Comparison of ENCODE assay signal across 8 cellular contexts in the genomic region with DNA sequence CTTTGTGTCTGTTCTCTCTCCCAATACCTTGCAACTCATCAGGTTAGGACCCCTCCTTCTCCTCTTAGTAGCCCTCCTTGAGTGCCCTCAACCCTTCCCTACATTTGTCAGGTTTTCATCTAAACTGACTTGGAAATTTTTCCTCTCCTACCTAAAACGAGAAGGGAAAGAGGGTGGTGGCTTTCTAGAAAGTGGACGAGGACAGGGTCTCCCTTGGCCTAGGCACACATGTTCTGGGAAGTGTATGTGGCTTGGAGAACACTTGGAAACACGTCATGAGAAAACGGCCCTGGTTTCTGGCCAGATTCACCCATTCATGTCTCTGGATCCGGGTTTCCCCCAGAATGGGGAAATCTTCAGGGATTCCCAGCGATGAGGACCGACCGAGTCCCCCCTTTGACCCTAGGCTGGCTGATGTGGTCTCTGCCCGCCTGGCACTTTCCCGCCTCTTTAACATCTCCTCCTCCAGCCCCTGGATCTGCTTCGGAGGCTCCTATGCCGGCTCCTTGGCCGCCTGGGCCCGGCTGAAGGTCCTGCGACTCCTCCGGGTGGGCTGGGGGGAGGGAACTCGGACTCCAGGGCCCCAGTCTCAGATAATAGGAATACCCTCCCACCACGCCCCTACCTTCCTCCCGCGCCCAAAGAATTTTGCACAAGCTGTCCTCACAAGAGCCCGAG. TPM values are rescaled to one million over a fixed set of nuclear protein-coding genes. Genes with fewer than 3 reads are reported as not detected.
A peak's percentile ranks its signal among the peaks of the same experiment; 100 is the strongest.
DNase-seq lines count a peak whose midpoint lies in the region; ATAC-seq and TF ChIP-seq lines count a peak whose summit lies in the region.

No MANE protein-coding gene starts in this region.

- DNase-seq in GM03348 (ENCODE audit: low spot score): peak; percentile 10
- no peak for DNase-seq in PC-3
- DNase-seq in epithelial cell of proximal tubule (ENCODE audit: low read depth): no peak
- no peak for DNase-seq in trophoblast cell
- DNase-seq in NCI-H446 treated with DMSO at 0.1 percent for 48 hours (lab: John Stamatoyannopoulos, UW): no peak
- no peak for DNase-seq in OCI-M2 (lab: John Stamatoyannopoulos, UW; ENCODE audit: unreplicated experiment)
- no peak for DNase-seq in central memory CD4-positive, alpha-beta T cell

- no peaks in the 10 kb centered on the region for H3K36me3 ChIP-seq in PC-3 (ENCODE audit: low read depth, low read length)
- H3K36me3 ChIP-seq in trophoblast cell (ENCODE audit: control insufficient read depth in 1 of 2, insufficient read depth in 2 of 2, low read length in 2 of 2): no peaks in the 10 kb centered on the region

- ATAC-seq in PC-3: no peak
- no peak for ATAC-seq in HG02759 (IDR thresholded peaks at IDR 0.05; ENCODE audit: unreplicated experiment)

- H3K27me3 ChIP-seq in PC-3 (ENCODE audit: low read length) (no peaks in the 10 kb centered on the region), trophoblast cell (ENCODE audit: insufficient read depth, low read length) (no peaks in the 10 kb centered on the region)

- no peak overlapping the region for H3K23ac ChIP-seq in trophoblast cell (ENCODE audit: low read length)

- peak overlapping the region; percentile 8 for H4K91ac ChIP-seq in trophoblast cell (ENCODE audit: low read depth, low read length)

- no peak overlapping the region for H2BK120ac ChIP-seq in trophoblast cell (ENCODE audit: insufficient read depth, low read length, poor library complexity)

- H3K27ac ChIP-seq in PC-3 (ENCODE audit: low read length) (no peak overlapping the region), trophoblast cell (ENCODE audit: low read depth, low read length) (no peak overlapping the region)

- no peak overlapping the region for H3K4ac ChIP-seq in trophoblast cell (ENCODE audit: low read depth, low read length)

- WGBS in trophoblast cell (ENCODE audit: extremely low coverage, insufficient coverage, insufficient read length): no CpG with 5 or more reads among the region's 21 CpGs

- no peaks in the 10 kb centered on the region for H4K20me1 ChIP-seq in PC-3 (ENCODE audit: low read length)

- H2AK5ac ChIP-seq in trophoblast cell (ENCODE audit: low read length): no peak overlapping the region

- peaks cover 5% of the 10 kb centered on the region for H3K79me1 ChIP-seq in trophoblast cell (ENCODE audit: low read length)

- no peaks in the 10 kb centered on the region for H3K9me3 ChIP-seq in PC-3 (ENCODE audit: low read length)
- no peaks in the 10 kb centered on the region for H3K9me3 ChIP-seq in trophoblast cell (ENCODE audit: insufficient read depth, low read depth, low read length)

- H2AFZ ChIP-seq in PC-3 (ENCODE audit: low read length) (peak overlapping the region; percentile 98), trophoblast cell (ENCODE audit: insufficient read depth, low read length, poor library complexity) (peak overlapping the region; percentile 89)

- CTCF ChIA-PET in PC-3 (lab: Charles Lee): interaction anchor here (1.1 kb wide), 1 partner anchor 73 kb away, joined by 10 read pairs; no protein-coding TSS in a partner anchor

- no peak overlapping the region for H2BK12ac ChIP-seq in trophoblast cell (ENCODE audit: low read length)

- H3K79me2 ChIP-seq in PC-3 (ENCODE audit: low read length) (no peaks in the 10 kb centered on the region), trophoblast cell (ENCODE audit: control insufficient read depth, insufficient read depth, low read length, poor library complexity) (peaks cover 3% of the 10 kb centered on the region)

- H4K8ac ChIP-seq in trophoblast cell (ENCODE audit: low read depth, low read length): peak overlapping the region; percentile 91

- H3K4me1 ChIP-seq in PC-3 (ENCODE audit: insufficient read depth, low read length) (peaks cover 9% of the 10 kb centered on the region; the same call in 1 of the 2 replicates), trophoblast cell (ENCODE audit: control insufficient read depth in 1 of 2, insufficient read depth in 2 of 2, low read length in 2 of 2) (peaks cover 2 to 3% of the 10 kb centered on the region in 2 experiments)

- no peak for TF ChIP-seq CTCF in PC-3 (conservative IDR thresholded peaks at IDR 0.05; ENCODE audit: low read depth, low read length)
- TF ChIP-seq CTCF in epithelial cell of proximal tubule (conservative IDR thresholded peaks at IDR 0.05; ENCODE audit: low read depth, low read length): no peak

- H3K9me2 ChIP-seq in PC-3 (replicated peaks; ENCODE audit: low read length): no peaks in the 10 kb centered on the region

- no peak overlapping the region for H3K18ac ChIP-seq in trophoblast cell (ENCODE audit: low read length)

- no peak overlapping the region for H2BK5ac ChIP-seq in trophoblast cell (ENCODE audit: low read depth, low read length, poor library complexity)

- H3K9ac ChIP-seq in PC-3 (ENCODE audit: low read length): peak overlapping the region; percentile 72
- no peak overlapping the region for H3K9ac ChIP-seq in trophoblast cell (ENCODE audit: low read length)

- TSS peak; percentile 82 for BruUV-seq in PC-3 (replicated peaks; lab: Mats Ljungman, UMichigan)

- no peak overlapping the region for H3K14ac ChIP-seq in trophoblast cell (ENCODE audit: low read length)

- H3K4me2 ChIP-seq in PC-3 (ENCODE audit: low read length): peak overlapping the region; percentile 86
- H3K4me2 ChIP-seq in trophoblast cell (ENCODE audit: low read length): peak overlapping the region; percentile 77

- POLR2A ChIA-PET in PC-3 (lab: Charles Lee; ENCODE audit: unreplicated experiment): interaction anchor here (0.5 to 1.0 kb wide), 2 partner anchors 118 to 559 kb away, joined by 4 to 5 read pairs; a partner anchor contains a TSS

- intact Hi-C loops in PC-3 (cut with micrococcal nuclease): no loop called here

- no peaks in the 10 kb centered on the region for H3F3A ChIP-seq in PC-3 (ENCODE audit: low read length, unreplicated experiment)

- H3K4me3 ChIP-seq in PC-3 (ENCODE audit: low read length) (peak overlapping the region; percentile 98), epithelial cell of proximal tubule (ENCODE audit: low read depth, low read length) (peak overlapping the region; percentile 65), trophoblast cell (ENCODE audit: low read depth, low read length) (peak overlapping the region; percentile 91)

- no peak overlapping the region for H4K12ac ChIP-seq in trophoblast cell (ENCODE audit: low read depth, low read length)

RNA-seq across cellular contexts. Expression of gene PRSS16, which starts 2.9 kb away (rescaled TPM):
- total RNA-seq in PC-3 (2014; rRNA removed) (7.3 and 15.9 TPM in 2 replicates), epithelial cell of proximal tubule (1.0 and 2.8 TPM in 2 replicates)
- 10.0 and 10.1 TPM in 2 replicates for polyA plus RNA-seq in trophoblast cell (2013)
